ENCODE assay signal across 21 cellular contexts in the genomic region with DNA sequence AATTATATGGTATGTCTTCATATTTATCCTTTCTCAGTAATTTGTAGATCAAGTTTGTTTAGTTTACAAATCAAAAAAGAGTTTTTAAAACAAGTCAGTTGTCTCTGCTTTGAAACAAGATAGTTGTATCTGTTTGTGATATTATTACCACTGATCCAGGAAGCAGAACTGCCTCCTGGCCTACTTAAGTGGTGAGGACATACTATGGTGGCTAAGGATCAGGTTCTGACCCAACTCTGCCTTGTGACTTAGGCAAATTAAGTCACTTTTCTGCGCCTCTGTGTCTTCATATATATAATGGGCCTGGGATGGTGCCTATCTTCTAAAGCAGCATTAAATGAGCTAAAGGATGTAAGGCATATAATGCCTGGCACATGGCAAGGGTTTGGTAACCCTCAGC. TPM values are rescaled to one million over a fixed set of nuclear protein-coding genes. Genes with fewer than 3 reads are reported as not detected.
A peak's percentile ranks its signal among the peaks of the same experiment; 100 is the strongest.
DNase-seq lines count a peak whose midpoint lies in the region; ATAC-seq and TF ChIP-seq lines count a peak whose summit lies in the region.
"Had no signal": no experiment of that assay in that cellular context is flagged by ENCODE, and none has a peak within 500 bp of the region (broad histone marks: within the 10 kb centered on the region; RNA-seq: fewer than 3 reads in every experiment).

No MANE protein-coding gene starts in this region.

- H3K27ac Mint-ChIP-seq in neural progenitor cell: no peak overlapping the region
- no peak overlapping the region for H3K27ac Mint-ChIP-seq in stimulated activated naive B cell treated with anti-CD40 and anti-IgM and Interleukin-4, amounts not matched to agents 10 μg/mL and 1 μg/mL and 100 μg/mL, for 72 hours
- H3K27ac Mint-ChIP-seq: B cell had no signal

- H4K20me1 ChIP-seq in neural progenitor cell (ENCODE audit: low read depth): peaks cover 33% of the 10 kb centered on the region

- peaks cover 81% of the 10 kb centered on the region for H3K79me2 ChIP-seq in neural progenitor cell (ENCODE audit: low read depth)

- no peaks in the 10 kb centered on the region for H3K27me3 ChIP-seq in right atrium auricular region
- no peaks in the 10 kb centered on the region for H3K27me3 ChIP-seq in neural progenitor cell
- no peaks in the 10 kb centered on the region for H3K27me3 ChIP-seq in subcutaneous abdominal adipose tissue (ENCODE audit: control insufficient read depth in 5 of 5, insufficient read depth in 4 of 5, low read length in 5 of 5)
- no peaks in the 10 kb centered on the region for H3K27me3 ChIP-seq in effector memory CD4-positive, alpha-beta T cell (replicated peaks; ENCODE audit: control insufficient read depth, insufficient read depth, low read length, poor library complexity, severe bottlenecking)
- H3K27me3 ChIP-seq: MG63 had no signal

- H3K9me3 Mint-ChIP-seq in neural progenitor cell: no peaks in the 10 kb centered on the region
- H3K9me3 Mint-ChIP-seq in stimulated activated naive B cell treated with anti-CD40 and anti-IgM and Interleukin-4, amounts not matched to agents 10 μg/mL and 1 μg/mL and 100 μg/mL, for 72 hours: no peaks in the 10 kb centered on the region

- H3K9me3 ChIP-seq in right atrium auricular region (no peaks in the 10 kb centered on the region), neural progenitor cell (ENCODE audit: low read depth) (no peaks in the 10 kb centered on the region), subcutaneous abdominal adipose tissue (ENCODE audit: control insufficient read depth in 5 of 5, low read length in 5 of 5) (no peaks in the 10 kb centered on the region)
- no peaks in the 10 kb centered on the region for H3K9me3 ChIP-seq in effector memory CD4-positive, alpha-beta T cell (ENCODE audit: control insufficient read depth, low read length)
- H3K9me3 ChIP-seq: A549, MG63 had no signal

- H3K36me3 Mint-ChIP-seq in neural progenitor cell: no peaks in the 10 kb centered on the region
- peaks cover 0 to 4% of the 10 kb centered on the region in 2 donors for H3K36me3 Mint-ChIP-seq in stimulated activated naive B cell treated with anti-CD40 and anti-IgM and Interleukin-4, amounts not matched to agents 10 μg/mL and 1 μg/mL and 100 μg/mL, for 72 hours

- TF ChIP-seq CTCF in right atrium auricular region (IDR thresholded peaks at IDR 0.05) (no peak), neural progenitor cell (IDR thresholded peaks at IDR 0.05) (no peak)

- H3K36me3 ChIP-seq in right atrium auricular region (no peaks in the 10 kb centered on the region), neural progenitor cell (no peaks in the 10 kb centered on the region), subcutaneous abdominal adipose tissue (ENCODE audit: control insufficient read depth in 5 of 5, insufficient read depth in 5 of 5, low read length in 5 of 5) (peaks cover 0 to 2% (median 0%) of the 10 kb centered on the region in 5 donors)
- no peaks in the 10 kb centered on the region for H3K36me3 ChIP-seq in effector memory CD4-positive, alpha-beta T cell (ENCODE audit: control insufficient read depth, insufficient read depth, low read length)
- H3K36me3 ChIP-seq: MG63 had no signal

- no peak for DNase-seq in right atrium auricular region (ENCODE audit: low spot score)
- DNase-seq in left cardiac atrium: no peak
- no peak for DNase-seq in neural progenitor cell (ENCODE audit: low spot score)
- DNase-seq in effector memory CD4-positive, alpha-beta T cell: no peak
- DNase-seq in stimulated activated naive B cell treated with anti-CD40 and anti-IgM and Interleukin-4, amounts not matched to agents 10 μg/mL and 1 μg/mL and 100 μg/mL, for 72 hours: no peak
- DNase-seq: DMS53, GDM1, GOT3, Kasumi-1, MG63, NCI-H1048, NCI-H1417 treated with DMSO at 0.1 percent for 48 hours, NCI-H187, NCI-H446, NCI-H526, SHP77 treated with DMSO at 0.1 percent for 48 hours had no signal

- peak overlapping the region; percentile 43 for H3K9ac ChIP-seq in neural progenitor cell
- H3K9ac ChIP-seq in subcutaneous abdominal adipose tissue (ENCODE audit: low read length in 5 of 5): peak overlapping the region in 2 of 5 donors; percentile 26

- H3K4me1 ChIP-seq in right atrium auricular region (peaks cover 0 to 21% of the 10 kb centered on the region in 2 donors), neural progenitor cell (no peaks in the 10 kb centered on the region), subcutaneous abdominal adipose tissue (ENCODE audit: control insufficient read depth in 5 of 5, insufficient read depth in 5 of 5, low read length in 5 of 5) (peaks cover 6 to 36% (median 24%) of the 10 kb centered on the region in 5 donors)
- H3K4me1 ChIP-seq in effector memory CD4-positive, alpha-beta T cell (ENCODE audit: control insufficient read depth, insufficient read depth, low read length, poor library complexity, severe bottlenecking): no peaks in the 10 kb centered on the region

- H3K4me3 ChIP-seq in right atrium auricular region (no peak overlapping the region), neural progenitor cell (no peak overlapping the region), subcutaneous abdominal adipose tissue (ENCODE audit: low read depth in 1 of 5, low read length in 5 of 5) (no peak overlapping the region)
- no peak overlapping the region for H3K4me3 ChIP-seq in effector memory CD4-positive, alpha-beta T cell (ENCODE audit: insufficient read depth, low read depth, low read length, poor library complexity, severe bottlenecking)
- H3K4me3 ChIP-seq: A549, MG63, SK-N-MC had no signal

- H3K27ac ChIP-seq in right atrium auricular region (peak overlapping the region; percentile 4 to 32), neural progenitor cell (no peak overlapping the region), subcutaneous abdominal adipose tissue (ENCODE audit: low read depth, low read length) (peak overlapping the region; percentile 48)
- H3K27ac ChIP-seq in effector memory CD4-positive, alpha-beta T cell (ENCODE audit: insufficient read depth, low read length, poor library complexity, severe bottlenecking): no peak overlapping the region
- H3K27ac ChIP-seq: A549, SK-N-MC had no signal

- peaks cover 3% of the 10 kb centered on the region for H3K4me1 Mint-ChIP-seq in neural progenitor cell
- peaks cover 5 to 8% of the 10 kb centered on the region in 2 donors for H3K4me1 Mint-ChIP-seq in stimulated activated naive B cell treated with anti-CD40 and anti-IgM and Interleukin-4, amounts not matched to agents 10 μg/mL and 1 μg/mL and 100 μg/mL, for 72 hours

- H3K4me3 Mint-ChIP-seq in neural progenitor cell: no peak overlapping the region
- no peak overlapping the region for H3K4me3 Mint-ChIP-seq in stimulated activated naive B cell treated with anti-CD40 and anti-IgM and Interleukin-4, amounts not matched to agents 10 μg/mL and 1 μg/mL and 100 μg/mL, for 72 hours
- H3K4me3 Mint-ChIP-seq: B cell had no signal

- H3K4me2 ChIP-seq in neural progenitor cell: no peak overlapping the region
- H3K4me2 ChIP-seq: A549 had no signal

- H3K27me3 Mint-ChIP-seq in neural progenitor cell (ENCODE audit: insufficient read depth, low read depth): no peaks in the 10 kb centered on the region
- H3K27me3 Mint-ChIP-seq in stimulated activated naive B cell treated with anti-CD40 and anti-IgM and Interleukin-4, amounts not matched to agents 10 μg/mL and 1 μg/mL and 100 μg/mL, for 72 hours: no peaks in the 10 kb centered on the region
- H3K27me3 Mint-ChIP-seq: B cell had no signal

- ATAC-seq in left cardiac atrium (no peak), HG03196 (IDR thresholded peaks at IDR 0.05; ENCODE audit: unreplicated experiment) (no peak)
- ATAC-seq in stimulated activated naive B cell treated with anti-CD40 and anti-IgM and Interleukin-4, amounts not matched to agents 10 μg/mL and 1 μg/mL and 100 μg/mL, for 72 hours (replicated peaks): no peak
- ATAC-seq: A549 had no signal

- H3F3A ChIP-seq in neural progenitor cell (ENCODE audit: low read depth): no peaks in the 10 kb centered on the region

- no peak overlapping the region for H2AFZ ChIP-seq in neural progenitor cell (replicated peaks)

- intact Hi-C loops in left cardiac atrium (cut with DNase I): no loop called here

RNA-seq across cellular contexts. Expression of a gene that starts 8.7 kb away (rescaled TPM):
- total RNA-seq in right atrium auricular region: 10 to 100 TPM; 26.7 to 30.9 TPM
- total RNA-seq in left cardiac atrium: 10 to 100 TPM; 20.9 to 26.4 TPM
- total RNA-seq in neural progenitor cell (ENCODE audit: low replicate concordance): 17.0 and 25.6 TPM in 2 replicates

RNA-seq across cellular contexts. Expression of a gene that starts 9.9 kb away (rescaled TPM):
- total RNA-seq in right atrium auricular region: 10 to 100 TPM; 17.1 to 19.0 TPM
- 10 to 100 TPM; 16.6 to 20.5 TPM for total RNA-seq in left cardiac atrium
- total RNA-seq in neural progenitor cell (ENCODE audit: low replicate concordance): 51.8 and 75.0 TPM in 2 replicates

Comparison
In these comparisons a context has a peak if more than half of its experiments do, and no peak if none do; other contexts are left out.
1. H3K27ac ChIP-seq: peak in right atrium auricular region (2 of 2) and subcutaneous abdominal adipose tissue (single experiment); none in neural progenitor cell (single experiment) and effector memory CD4-positive, alpha-beta T cell (single experiment).